ENCODE assay signal across 23 cellular contexts in the genomic region with DNA sequence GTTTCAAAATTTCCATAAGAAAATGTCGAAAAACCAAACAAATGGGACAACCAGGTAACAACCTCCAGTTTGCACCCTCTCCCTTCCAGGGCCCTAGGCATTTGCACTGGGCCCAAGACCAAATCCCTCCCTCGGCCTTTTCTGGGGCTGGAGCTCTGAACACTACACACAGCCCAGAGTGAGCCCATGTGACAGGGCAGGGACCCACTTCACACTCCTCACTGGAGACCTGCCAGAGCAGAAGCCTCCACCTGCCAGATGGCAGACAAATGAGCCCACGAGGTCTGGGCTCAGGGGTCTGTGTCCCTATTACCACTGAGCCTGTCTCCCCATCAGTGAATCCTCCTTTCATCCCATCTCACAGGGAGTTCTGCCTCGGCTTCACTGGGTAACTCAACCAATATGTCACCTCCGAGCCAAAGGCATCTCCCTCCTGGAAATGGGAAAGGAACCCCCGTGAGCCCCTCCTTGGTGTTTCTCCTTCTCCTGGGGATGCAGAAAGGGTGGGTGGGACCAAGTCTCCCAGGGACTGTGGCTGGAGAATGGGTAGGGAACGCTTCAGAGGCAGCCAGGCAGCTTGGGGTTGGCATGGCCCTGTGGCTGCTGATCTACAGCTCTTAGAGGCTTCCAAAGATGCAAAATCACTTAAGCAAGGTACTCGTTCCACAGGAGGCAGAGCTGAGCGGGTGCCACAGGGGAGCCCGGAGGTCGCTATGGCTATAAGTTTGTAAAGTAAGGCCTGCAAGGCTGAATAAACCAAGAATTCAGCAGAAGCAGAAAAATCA. TPM values are rescaled to one million over a fixed set of nuclear protein-coding genes. Genes with fewer than 3 reads are reported as not detected.
DNase-seq lines count a peak whose midpoint lies in the region; ATAC-seq lines count a peak whose summit lies in the region.
"Had no signal": no experiment of that assay in that cellular context is flagged by ENCODE, and none has a peak within 500 bp of the region (broad histone marks: within the 10 kb centered on the region; RNA-seq: fewer than 3 reads in every experiment).

No MANE protein-coding gene starts in this region.

- no peak overlapping the region for H2BK5ac ChIP-seq in neuronal stem cell (ENCODE audit: low read length)

- WGBS in neuronal stem cell (ENCODE audit: extremely low coverage in 2 of 2, insufficient read length in 2 of 2, insufficient replicate concordance in 1 of 2), 2 donors: no CpG with 5 or more reads among the region's 11 CpGs

- H3K18ac ChIP-seq in neuronal stem cell (ENCODE audit: low read length): peak overlapping the region; percentile 65

- intact Hi-C loops in Right ventricle myocardium inferior (cut with DNase I): no loop called here
- intact Hi-C loops in cardiac septum (cut with DNase I): no loop called here
- intact Hi-C loops in Right ventricle myocardium superior (cut with DNase I): no loop called here

- H2BK120ac ChIP-seq in neuronal stem cell (ENCODE audit: low read depth, low read length): no peak overlapping the region

- H2BK15ac ChIP-seq in neuronal stem cell (ENCODE audit: low read length): peak overlapping the region; percentile 25

- H3K9me3 ChIP-seq in neuronal stem cell (replicated peaks in 1 of 2; ENCODE audit: control insufficient read depth in 2 of 2, insufficient read depth in 1 of 2, low read depth in 1 of 2, low read length in 2 of 2): no peaks in the 10 kb centered on the region
- H3K9me3 ChIP-seq: adrenal gland had no signal

- no peak overlapping the region for H3K27ac ChIP-seq in neuronal stem cell (replicated peaks; ENCODE audit: low read length)
- H3K27ac ChIP-seq: adrenal gland, neural progenitor cell had no signal

- no peak overlapping the region for H3K9ac ChIP-seq in neuronal stem cell (ENCODE audit: low read depth, low read length, poor library complexity)
- H3K9ac ChIP-seq: neural progenitor cell had no signal

- H3K23ac ChIP-seq in neuronal stem cell (ENCODE audit: low read depth, low read length, poor library complexity): no peak overlapping the region

- ATAC-seq in Right ventricle myocardium inferior (peak; percentile 42), Right ventricle myocardium superior (ENCODE audit: poor library complexity) (peak; percentile 24), GM19351 (IDR thresholded peaks at IDR 0.05; ENCODE audit: unreplicated experiment) (no peak)
- ATAC-seq: activated CD8-positive, alpha-beta T cell treated with anti-CD3 and anti-CD28 coated beads, Interleukin-2, amount 10 ng/mL, durations not matched to agents 7 days and 5 days had no signal

- no peak overlapping the region for H3K4ac ChIP-seq in neuronal stem cell (ENCODE audit: low read length)

- no peak overlapping the region for H3K14ac ChIP-seq in neuronal stem cell (ENCODE audit: low read length)

- no peak overlapping the region for H3K4me3 ChIP-seq in neuronal stem cell (ENCODE audit: low read length in 2 of 2)
- H3K4me3 ChIP-seq: adrenal gland, neural progenitor cell had no signal

- peak overlapping the region; percentile 29 for H2AK5ac ChIP-seq in neuronal stem cell (ENCODE audit: low read depth, low read length)

- H4K91ac ChIP-seq in neuronal stem cell (ENCODE audit: low read depth, low read length, poor library complexity): no peak overlapping the region

- H2BK12ac ChIP-seq in neuronal stem cell (ENCODE audit: low read length): no peak overlapping the region

- no peaks in the 10 kb centered on the region for H3K79me1 ChIP-seq in neuronal stem cell (ENCODE audit: low read depth, low read length)

- no peak overlapping the region for H2AFZ ChIP-seq in neuronal stem cell (ENCODE audit: low read length)
- H2AFZ ChIP-seq: neural progenitor cell had no signal

- DNase-seq in Right ventricle myocardium inferior (ENCODE audit: missing footprints) (no peak), cardiac septum (ENCODE audit: low spot score) (no peak), Right ventricle myocardium superior (no peak), neuronal stem cell (ENCODE audit: low spot score) (no peak), inferior parietal cortex (ENCODE audit: extremely low spot score) (no peak), cortex of kidney (lab: John Stamatoyannopoulos, UW) (no peak), dedifferentiated amniotic fluid mesenchymal stem cell (ENCODE audit: extremely low spot score) (no peak)
- DNase-seq: activated CD4-positive, alpha-beta T cell treated with anti-CD3 and anti-CD28 coated beads for 1 hour; activated CD8-positive, alpha-beta T cell treated with anti-CD3 and anti-CD28 coated beads, Interleukin-2, amount 10 ng/mL, durations not matched to agents 7 days and 5 days; activated gamma-delta T cell treated with Interleukin-2 at 50 U/mL for 16 hours; activated T-cell treated with anti-CD3 and anti-CD28 coated beads for 4 hours; COR-L47; HCEC 1CT; kidney; NCI-H1092 treated with DMSO at 0.1 percent for 48 hours; NCI-H69; posterior cingulate gyrus had no signal

- peaks cover 0 to 26% (median 0%) of the 10 kb centered on the region in 3 experiments for H3K27me3 ChIP-seq in neuronal stem cell (ENCODE audit: control insufficient read depth in 3 of 3, insufficient read depth in 3 of 3, low read depth in 1 of 3, low read length in 3 of 3)
- H3K27me3 ChIP-seq: adrenal gland, neural progenitor cell had no signal

- H3K4me1 ChIP-seq in neuronal stem cell (ENCODE audit: control insufficient read depth in 2 of 2, insufficient read depth in 1 of 2, low read depth in 1 of 2, low read length in 2 of 2): no peaks in the 10 kb centered on the region
- H3K4me1 ChIP-seq: adrenal gland, neural progenitor cell had no signal

- peaks cover 0 to 2% of the 10 kb centered on the region in 2 donors for H3K36me3 ChIP-seq in neuronal stem cell (replicated peaks in 1 of 2; ENCODE audit: control insufficient read depth in 2 of 2, insufficient read depth in 2 of 2, low read length in 2 of 2)
- H3K36me3 ChIP-seq: adrenal gland, neural progenitor cell had no signal

- no peak overlapping the region for H3K4me2 ChIP-seq in neuronal stem cell (ENCODE audit: insufficient read depth, low read length, poor library complexity, severe bottlenecking)
- H3K4me2 ChIP-seq: neural progenitor cell had no signal

- no peak overlapping the region for H4K8ac ChIP-seq in neuronal stem cell (ENCODE audit: low read depth, low read length)

RNA-seq across cellular contexts. Expression of a gene that starts 10.6 kb away (rescaled TPM):
- total RNA-seq in Right ventricle myocardium inferior (244 TPM), cardiac septum (350 TPM), Right ventricle myocardium superior (238 TPM)
- polyA plus RNA-seq in neuronal stem cell (2013, experiment 1 of 2): 0.24 TPM
- 0.25 TPM for polyA plus RNA-seq in neuronal stem cell (2013, experiment 2 of 2)
- total RNA-seq: A673; activated CD8-positive, alpha-beta T cell treated with anti-CD3 and anti-CD28 coated beads, Interleukin-2, amount 10 ng/mL, durations not matched to agents 7 days and 5 days; Daoy; T-helper 1 cell treated with Interleukin-12 subunit alpha and Interleukin-12 subunit beta and Interleukin-4 antibody, amounts not matched to agents 30 ng/mL and 1 ng/mL, for 36 hours had no signal
